Comparison of ENCODE assay signal across 23 cellular contexts in genomic region chr9:27602954-27603353, GRCh38.
"Had no signal": no experiment of that assay in that cellular context is flagged by ENCODE, and none has a peak within 500 bp of the region (broad histone marks: within the 10 kb centered on the region; RNA-seq: fewer than 3 reads in every experiment).

No MANE protein-coding gene starts in this region.

- H3K9me3 ChIP-seq: body of pancreas, right atrium auricular region, tibial nerve, uterus had no signal

- H2AFZ ChIP-seq: neural progenitor cell had no signal

- H3K4me1 ChIP-seq: body of pancreas, foreskin keratinocyte, right atrium auricular region, uterus had no signal

- DNase-seq: activated CD4-positive, alpha-beta memory T cell treated with anti-CD3 and anti-CD28 coated beads, Interleukin-2, amount 10 ng/mL, durations not matched to agents 7 days and 5 days; activated CD4-positive, alpha-beta T cell treated with anti-CD3 and anti-CD28 coated beads, Interleukin-2, amount 10 ng/mL, durations not matched to agents 24 days and 14 days; activated CD8-positive, alpha-beta memory T cell treated with anti-CD3 and anti-CD28 coated beads, Interleukin-2, amount 10 ng/mL, durations not matched to agents 7 days and 5 days; activated gamma-delta T cell; activated naive CD4-positive, alpha-beta T cell treated with anti-CD3 and anti-CD28 coated beads, Interleukin-2, amount 50 U/mL, for 16 hours; activated naive CD8-positive, alpha-beta T cell treated with anti-CD3 and anti-CD28 coated beads, Interleukin-2, amount 50 U/mL, for 24 hours; activated T-cell treated with anti-CD3 and anti-CD28 coated beads for 4 hours; anterior cingulate cortex; body of pancreas; dermis blood vessel endothelial cell; effector CD8-positive, alpha-beta T cell; erythroblast; foreskin keratinocyte; hippocampal formation; stimulated activated CD4-positive, alpha-beta T cell treated with anti-CD3 and anti-CD28 coated beads, Interleukin-12 subunit alpha, Interleukin-12 subunit beta, amount 100 ng/mL, for 4 hours; stimulated activated naive CD8-positive, alpha-beta T cell treated with anti-CD3 and anti-CD28 coated beads, Interleukin-15, amount 100 ng/mL, for 72 hours; uterus had no signal

- H3K36me3 ChIP-seq: cardiac muscle cell, neural progenitor cell, right atrium auricular region, tibial nerve, uterus had no signal

- H3K4me2 ChIP-seq: neural progenitor cell had no signal

- H3K27ac ChIP-seq: body of pancreas, cardiac muscle cell, foreskin keratinocyte, neural progenitor cell, right atrium auricular region, tibial nerve, VCaP had no signal

- H3K9ac ChIP-seq: neural progenitor cell had no signal

- ATAC-seq: activated CD4-positive, CD25-positive, alpha-beta regulatory T cell treated with anti-CD3 and anti-CD28 coated beads, Interleukin-2, amount 50 U/mL, for 24 hours; activated CD8-positive, alpha-beta memory T cell treated with anti-CD3 and anti-CD28 coated beads, Interleukin-2, amount 10 ng/mL, durations not matched to agents 7 days and 5 days; activated naive CD8-positive, alpha-beta T cell treated with anti-CD3 and anti-CD28 coated beads, Interleukin-2, amount 50 U/mL, for 24 hours; body of pancreas; foreskin keratinocyte; stimulated activated naive CD8-positive, alpha-beta T cell treated with anti-CD3 and anti-CD28 coated beads, Interleukin-15, amount 100 ng/mL, for 72 hours had no signal

- H3K27me3 ChIP-seq: body of pancreas, cardiac muscle cell, neural progenitor cell, right atrium auricular region, tibial nerve, uterus had no signal

- H3K4me3 ChIP-seq: body of pancreas, cardiac muscle cell, neural progenitor cell, right atrium auricular region, tibial nerve, uterus had no signal
